In the genomic region with DNA sequence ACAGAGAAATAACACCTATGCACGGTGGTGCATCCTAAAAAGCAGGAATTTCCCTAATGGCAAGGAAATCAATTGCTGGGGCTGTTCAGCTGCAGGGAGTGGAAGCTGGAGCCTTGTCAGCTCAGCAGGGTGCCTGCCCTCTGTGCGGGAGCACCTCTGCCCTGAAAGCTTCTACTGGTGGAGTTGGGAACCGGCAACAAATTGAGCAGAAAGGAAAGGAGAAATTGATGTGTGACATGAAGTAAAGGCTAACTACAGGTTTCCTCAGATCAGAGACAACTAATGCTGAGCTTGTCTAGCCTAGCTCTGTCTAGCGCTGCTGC, we compare ENCODE assay signal across 20 cellular contexts. TPM values are rescaled to one million over a fixed set of nuclear protein-coding genes. Genes with fewer than 3 reads are reported as not detected.
DNase-seq lines count a peak whose midpoint lies in the region; ATAC-seq, FAIRE-seq and TF ChIP-seq lines count a peak whose summit lies in the region.
"Had no signal": no experiment of that assay in that cellular context is flagged by ENCODE, and none has a peak within 500 bp of the region (broad histone marks: within the 10 kb centered on the region; RNA-seq: fewer than 3 reads in every experiment).

No MANE protein-coding gene starts in this region.

- TF ChIP-seq CTCF in choroid plexus epithelial cell (conservative IDR thresholded peaks at IDR 0.05; ENCODE audit: low read depth, low read length) (peak; percentile 3), kidney (IDR thresholded peaks at IDR 0.05; ENCODE audit: borderline replicate concordance, extremely low read depth, insufficient read depth) (no peak)

- H3K9ac ChIP-seq in kidney (ENCODE audit: low read length in 2 of 2): no peak overlapping the region

- H3K27ac ChIP-seq in kidney (ENCODE audit: low read depth in 2 of 2, low read length in 2 of 2): no peak overlapping the region
- H3K27ac ChIP-seq in temporal lobe (ENCODE audit: low read depth, low read length): peak overlapping the region; percentile 6
- H3K27ac ChIP-seq: C4-2B had no signal

- no peak for ATAC-seq in HG02981 (IDR thresholded peaks at IDR 0.05; ENCODE audit: unreplicated experiment)
- ATAC-seq in HG03571 (IDR thresholded peaks at IDR 0.05; ENCODE audit: unreplicated experiment): no peak
- ATAC-seq: PC-3 had no signal

- no peaks in the 10 kb centered on the region for H3K4me1 ChIP-seq in kidney (ENCODE audit: control insufficient read depth in 1 of 2, insufficient read depth in 1 of 2, low read depth in 1 of 2, low read length in 2 of 2)

- H3K9me3 ChIP-seq in kidney (ENCODE audit: control insufficient read depth in 1 of 2, low read length in 2 of 2): no peaks in the 10 kb centered on the region

- DNase-seq in NCI-H146 (lab: John Stamatoyannopoulos, UW): peak; percentile 68
- DNase-seq in NCI-H146 treated with DMSO at 0.1 percent for 48 hours (lab: John Stamatoyannopoulos, UW; ENCODE audit: unreplicated experiment): no peak
- DNase-seq in choroid plexus epithelial cell (ENCODE audit: low read depth): peak; percentile 26
- peak; percentile 18 for DNase-seq in kidney
- DNase-seq in dermis blood vessel endothelial cell: no peak
- DNase-seq: DMS53, GOT3, IMR-90, Kasumi-1, NCI-H1436, NCI-H2081 treated with DMSO at 0.1 percent for 48 hours, NCI-H748 treated with DMSO at 0.1 percent for 48 hours, PC-3 had no signal

- H3K4me3 ChIP-seq in choroid plexus epithelial cell (ENCODE audit: low read depth, low read length): no peak overlapping the region
- H3K4me3 ChIP-seq in kidney (ENCODE audit: low read length in 2 of 2): no peak overlapping the region

- intact Hi-C loops in kidney (cut with DNase I): no loop called here

- no peak for FAIRE-seq in kidney (lab: Jason Lieb, UNC)
- FAIRE-seq: A204.1, G401.6, GM12891 had no signal

- H3K36me3 ChIP-seq in kidney (ENCODE audit: control insufficient read depth in 1 of 2, insufficient read depth in 2 of 2, low read length in 2 of 2): peaks cover 20 to 24% of the 10 kb centered on the region in 2 donors

RNA-seq across cellular contexts. Expression of gene SREBF1, which starts 48.2 kb away (rescaled TPM):
- 48.3 TPM for total RNA-seq in kidney
- polyA plus RNA-seq in kidney (ENCODE audit: insufficient read depth, low read depth, low replicate concordance): 37.6 TPM
- 13.3 TPM for total RNA-seq in temporal lobe
- total RNA-seq in dermis blood vessel endothelial cell: 28.8 and 71.5 TPM in 2 replicates

Comparison
In these comparisons a context has a peak if more than half of its experiments do, and no peak if none do; other contexts are left out.
1. DNase-seq: peak in NCI-H146 (single experiment), choroid plexus epithelial cell (single experiment) and kidney (single experiment); none in NCI-H146 treated with DMSO at 0.1 percent for 48 hours (single experiment) and dermis blood vessel endothelial cell (single experiment).